20 cellular contexts compared by ENCODE assay signal in genomic region chr6:33551538-33551937, GRCh38. TPM values are rescaled to one million over a fixed set of nuclear protein-coding genes. Genes with fewer than 3 reads are reported as not detected.
DNase-seq lines count a peak whose midpoint lies in the region; ATAC-seq, FAIRE-seq and TF ChIP-seq lines count a peak whose summit lies in the region.
"Had no signal": no experiment of that assay in that cellular context is flagged by ENCODE, and none has a peak within 500 bp of the region (broad histone marks: within the 10 kb centered on the region; RNA-seq: fewer than 3 reads in every experiment).

No MANE protein-coding gene starts in this region.

- POLR2A ChIA-PET in HepG2 (lab: Yijun Ruan, JAX), result no interaction called here
- POLR2A ChIA-PET in activated CD4-positive, alpha-beta memory T cell treated with anti-CD3 and anti-CD28 coated beads, Interleukin-2, amount 10 ng/mL, durations not matched to agents 7 days and 5 days (lab: Charles Lee), result interaction anchor here (2.1 kb wide), 1 partner anchor 19 kb away, joined by 9 read pairs; no protein-coding TSS in a partner anchor

- ATAC-seq in HepG2 (no peak), right lobe of liver (no peak), RWPE2 (ENCODE audit: low read depth) (no peak)
- ATAC-seq: CD8-positive, alpha-beta T cell had no signal

- no peak for TF ChIP-seq POLR2A in HepG2 (IDR thresholded peaks at IDR 0.05; ENCODE audit: insufficient read depth in 1 of 2, low read depth in 2 of 2, low read length in 2 of 2)
- TF ChIP-seq POLR2A in right lobe of liver (IDR thresholded peaks at IDR 0.05), result no peak

- intact Hi-C loops in HepG2 (cut with micrococcal nuclease; ENCODE audit: unreplicated experiment) (no loop called here), right lobe of liver (cut with DNase I) (no loop called here)

- in situ Hi-C loops in HepG2 (cut with HindIII; ENCODE audit: extremely low pct_ligation_motif_present, low pct_unique_long_range_greater_than_20kb), result no loop called here

- no peak for FAIRE-seq in HepG2 (lab: Jason Lieb, UNC)
- FAIRE-seq: G401.6, GM19239, H1 had no signal

- no peaks in the 10 kb centered on the region for H3K36me3 ChIP-seq in HepG2 (replicated peaks in 1 of 2; ENCODE audit: control insufficient read depth in 1 of 2, insufficient read depth in 2 of 2, low read length in 2 of 2)
- H3K36me3 ChIP-seq in right lobe of liver, result no peaks in the 10 kb centered on the region
- H3K36me3 ChIP-seq in RWPE2 (ENCODE audit: low read depth), result no peaks in the 10 kb centered on the region
- H3K36me3 ChIP-seq: BLaER1 had no signal

- no peaks in the 10 kb centered on the region for H3K4me1 ChIP-seq in HepG2 (ENCODE audit: insufficient read depth, low read length)
- no peaks in the 10 kb centered on the region for H3K4me1 ChIP-seq in right lobe of liver
- peaks cover 20% of the 10 kb centered on the region for H3K4me1 ChIP-seq in RWPE2 (ENCODE audit: insufficient read depth, poor library complexity, severe bottlenecking)

- peaks cover 2% of the 10 kb centered on the region for H3K27me3 Mint-ChIP-seq in nephron progenitor cell (ENCODE audit: low read depth, poor library complexity)
- no peaks in the 10 kb centered on the region for H3K27me3 Mint-ChIP-seq in activated CD4-positive, alpha-beta memory T cell treated with anti-CD3 and anti-CD28 coated beads, Interleukin-2, amount 10 ng/mL, durations not matched to agents 7 days and 5 days
- H3K27me3 Mint-ChIP-seq: B cell; CD4-positive, CD25-positive, alpha-beta regulatory T cell had no signal

- H4K20me1 ChIP-seq in HepG2 (ENCODE audit: insufficient read depth, low read length), result no peaks in the 10 kb centered on the region
- H4K20me1 ChIP-seq: BLaER1 had no signal

- no peaks in the 10 kb centered on the region for H3K36me3 Mint-ChIP-seq in nephron progenitor cell (ENCODE audit: low read depth)
- no peaks in the 10 kb centered on the region for H3K36me3 Mint-ChIP-seq in activated CD4-positive, alpha-beta memory T cell treated with anti-CD3 and anti-CD28 coated beads, Interleukin-2, amount 10 ng/mL, durations not matched to agents 7 days and 5 days (ENCODE audit: low read depth)
- H3K36me3 Mint-ChIP-seq: CD4-positive, CD25-positive, alpha-beta regulatory T cell; CD8-positive, alpha-beta T cell had no signal

- no peaks in the 10 kb centered on the region for H3K9me3 ChIP-seq in HepG2 (ENCODE audit: low read length)
- H3K9me3 ChIP-seq in right lobe of liver, result no peaks in the 10 kb centered on the region
- H3K9me3 ChIP-seq in RWPE2 (ENCODE audit: severe bottlenecking), result no peaks in the 10 kb centered on the region
- H3K9me3 ChIP-seq: BLaER1, Caco-2 had no signal

- H3K79me2 ChIP-seq in HepG2 (ENCODE audit: insufficient read depth, low read length), result no peaks in the 10 kb centered on the region

- DNase-seq in HepG2 (ENCODE audit: low spot score) (no peak), right lobe of liver (no peak), RWPE2 (ENCODE audit: low spot score) (no peak), nephron progenitor cell (no peak), NCI-H82 treated with DMSO at 0.1 percent for 48 hours (lab: John Stamatoyannopoulos, UW; ENCODE audit: unreplicated experiment) (no peak)
- DNase-seq in activated CD4-positive, alpha-beta memory T cell treated with anti-CD3 and anti-CD28 coated beads, Interleukin-2, amount 10 ng/mL, durations not matched to agents 7 days and 5 days, result no peak
- DNase-seq: Caco-2; CD4-positive, CD25-positive, alpha-beta regulatory T cell; CD8-positive, alpha-beta T cell; DMS153; DND-41; GM23248; H7; HCEC 1CT had no signal

- CTCF ChIA-PET in HepG2 (lab: Yijun Ruan, JAX; ENCODE audit: low intra/inter-chr PET ratio, low total read pairs), result no interaction called here
- CTCF ChIA-PET in activated CD4-positive, alpha-beta memory T cell treated with anti-CD3 and anti-CD28 coated beads, Interleukin-2, amount 10 ng/mL, durations not matched to agents 7 days and 5 days (lab: Charles Lee), result interaction anchor here (1.8 kb wide), 1 partner anchor 27 kb away, joined by 5 read pairs; no protein-coding TSS in a partner anchor

- H3K9me3 Mint-ChIP-seq in nephron progenitor cell, result no peaks in the 10 kb centered on the region
- H3K9me3 Mint-ChIP-seq in activated CD4-positive, alpha-beta memory T cell treated with anti-CD3 and anti-CD28 coated beads, Interleukin-2, amount 10 ng/mL, durations not matched to agents 7 days and 5 days, result no peaks in the 10 kb centered on the region
- H3K9me3 Mint-ChIP-seq: CD4-positive, CD25-positive, alpha-beta regulatory T cell; CD8-positive, alpha-beta T cell had no signal

- H3K4me3 Mint-ChIP-seq in nephron progenitor cell, result no peak overlapping the region
- H3K4me3 Mint-ChIP-seq in activated CD4-positive, alpha-beta memory T cell treated with anti-CD3 and anti-CD28 coated beads, Interleukin-2, amount 10 ng/mL, durations not matched to agents 7 days and 5 days, result no peak overlapping the region
- H3K4me3 Mint-ChIP-seq: B cell; CD4-positive, CD25-positive, alpha-beta regulatory T cell; CD8-positive, alpha-beta T cell had no signal

- no peak overlapping the region for H3K9ac ChIP-seq in HepG2 (ENCODE audit: insufficient read depth, low read depth, low read length)
- H3K9ac ChIP-seq: BLaER1, GM23248 had no signal

- no peak overlapping the region for H3K27ac ChIP-seq in HepG2 (ENCODE audit: extremely low read length, insufficient read depth, low read length)
- H3K27ac ChIP-seq in right lobe of liver, result no peak overlapping the region
- peak overlapping the region; percentile 81 for H3K27ac ChIP-seq in RWPE2 (ENCODE audit: poor library complexity, severe bottlenecking)
- H3K27ac ChIP-seq: BLaER1, C4-2B, GM23248 had no signal

- H3K27ac Mint-ChIP-seq in nephron progenitor cell, result peak overlapping the region; percentile 78
- no peak overlapping the region for H3K27ac Mint-ChIP-seq in activated CD4-positive, alpha-beta memory T cell treated with anti-CD3 and anti-CD28 coated beads, Interleukin-2, amount 10 ng/mL, durations not matched to agents 7 days and 5 days
- H3K27ac Mint-ChIP-seq: B cell; CD4-positive, CD25-positive, alpha-beta regulatory T cell; CD8-positive, alpha-beta T cell had no signal

- TF ChIP-seq EP300 in HepG2 (IDR thresholded peaks at IDR 0.05; ENCODE audit: low read depth in 2 of 2, low read length in 2 of 2) (no peak), HepG2 (CRISPR knock-in tag; IDR thresholded peaks at IDR 0.05; ENCODE audit: borderline replicate concordance) (no peak)

- H3K4me3 ChIP-seq in HepG2 (replicated peaks in 1 of 3; ENCODE audit: insufficient read depth in 1 of 3, low read depth in 2 of 3, low read length in 3 of 3) (no peak overlapping the region), right lobe of liver (no peak overlapping the region), RWPE2 (ENCODE audit: severe bottlenecking) (no peak overlapping the region)
- H3K4me3 ChIP-seq: BLaER1, GM23248 had no signal

- no TSS peak for BruUV-seq in HepG2 (replicated peaks; lab: Mats Ljungman, UMichigan)

- H3K27me3 ChIP-seq in HepG2 (ENCODE audit: control insufficient read depth in 1 of 2, insufficient read depth in 2 of 2, low read length in 2 of 2), result no peaks in the 10 kb centered on the region; a peak in 1 of 5 replicates
- H3K27me3 ChIP-seq in right lobe of liver, result no peaks in the 10 kb centered on the region
- H3K27me3 ChIP-seq in RWPE2 (ENCODE audit: insufficient read depth, poor library complexity, severe bottlenecking), result no peaks in the 10 kb centered on the region
- H3K27me3 ChIP-seq: BLaER1 had no signal

- TF ChIP-seq CTCF in HepG2 (CRISPR knock-in tag; IDR thresholded peaks at IDR 0.05) (no peak), right lobe of liver (IDR thresholded peaks at IDR 0.05) (no peak), RWPE2 (IDR thresholded peaks at IDR 0.05; ENCODE audit: poor library complexity, severe bottlenecking) (no peak), nephron progenitor cell (IDR thresholded peaks at IDR 0.05) (no peak)

- 14% methylated on average over 2 of the region's 2 CpGs for WGBS in HepG2 (ENCODE audit: low lambda C conversion rate)
- WGBS in right lobe of liver (ENCODE audit: insufficient coverage, low coverage, low lambda C conversion rate, missing lambda C conversion rate), result 59% methylated on average over 2 of the region's 2 CpGs

- peaks cover 21% of the 10 kb centered on the region for H3K4me1 Mint-ChIP-seq in nephron progenitor cell
- H3K4me1 Mint-ChIP-seq in activated CD4-positive, alpha-beta memory T cell treated with anti-CD3 and anti-CD28 coated beads, Interleukin-2, amount 10 ng/mL, durations not matched to agents 7 days and 5 days, result peaks cover 20% of the 10 kb centered on the region

- TF ChIP-seq RAD21 in HepG2 (CRISPR knock-in tag; IDR thresholded peaks at IDR 0.05), result no peak

- H2AFZ ChIP-seq in HepG2 (ENCODE audit: low read length), result no peak overlapping the region
- H2AFZ ChIP-seq: GM23248 had no signal

- no peak overlapping the region for H3K4me2 ChIP-seq in HepG2 (ENCODE audit: low read depth, low read length)
- H3K4me2 ChIP-seq: BLaER1 had no signal

RNA-seq across cellular contexts. Expression of gene BAK1, which starts 28.5 kb away (rescaled TPM):
- total RNA-seq in HepG2 (2016; rRNA removed; fragmentation: Illumina TruSeq; extraction: Trizol) (23.8 and 25.9 TPM in 2 replicates), right lobe of liver (10 to 100 TPM in 2 of 6 experiments, 1 to 10 TPM in 4; 4.4 to 11.4 (median 6.5) TPM)
- 16.2 and 22.7 TPM in 2 replicates for total RNA-seq in HepG2 (2016; cell fraction: cytosol; rRNA removed; fragmentation: Illumina TruSeq; extraction: Trizol; ENCODE audit: low read depth)
- 24.2 and 26.8 TPM in 2 replicates for total RNA-seq in HepG2 (2016; cell fraction: insoluble cytoplasmic fraction; rRNA removed; fragmentation: Illumina TruSeq; extraction: Trizol)
- total RNA-seq in HepG2 (2016; cell fraction: membrane; rRNA removed; fragmentation: Illumina TruSeq; extraction: Trizol), result 40.6 and 46.1 TPM in 2 replicates
- total RNA-seq in HepG2 (2016; cell fraction: nucleus; rRNA removed; fragmentation: Illumina TruSeq; extraction: Trizol), result 11.2 and 14.0 TPM in 2 replicates
- polyA plus RNA-seq in HepG2 (2011; rRNA removed), result 15.0 and 22.2 TPM in 2 replicates
- 19.9 and 23.5 TPM in 2 replicates for polyA plus RNA-seq in HepG2 (2011; cell fraction: cytosol; rRNA removed)
- 13.5 and 15.1 TPM in 2 replicates for polyA plus RNA-seq in HepG2 (2011; cell fraction: nucleus; rRNA removed)
- polyA plus RNA-seq in HepG2 (2012), result 10.2 and 16.3 TPM in 2 replicates
- polyA plus RNA-seq in HepG2 (2016; cell fraction: cytosol; fragmentation: Illumina TruSeq; extraction: Trizol; ENCODE audit: low read depth), result 21.1 and 27.3 TPM in 2 replicates
- polyA plus RNA-seq in HepG2 (2016; cell fraction: insoluble cytoplasmic fraction; fragmentation: Illumina TruSeq; extraction: Trizol; ENCODE audit: low read depth), result 25.7 and 28.6 TPM in 2 replicates
- polyA plus RNA-seq in HepG2 (2016; cell fraction: membrane; fragmentation: Illumina TruSeq; extraction: Trizol; ENCODE audit: low read depth), result 36.0 and 39.7 TPM in 2 replicates
- 24.6 and 25.1 TPM in 2 replicates for polyA plus RNA-seq in HepG2 (2016; cell fraction: nucleus; fragmentation: Illumina TruSeq; extraction: Trizol; ENCODE audit: insufficient read depth, low read depth)
- 38.8 and 50.3 TPM in 2 replicates for polyA minus RNA-seq in HepG2 (2011; rRNA and poly(A)+ RNA removed; ENCODE audit: low replicate concordance)
- 14.0 and 16.7 TPM in 2 replicates for polyA minus RNA-seq in HepG2 (2011; cell fraction: cytosol; rRNA and poly(A)+ RNA removed)
- polyA minus RNA-seq in HepG2 (2011; cell fraction: nucleus; rRNA and poly(A)+ RNA removed), result 7.6 and 8.2 TPM in 2 replicates
- total RNA-seq in activated CD4-positive, alpha-beta memory T cell treated with anti-CD3 and anti-CD28 coated beads, Interleukin-2, amount 10 ng/mL, durations not matched to agents 7 days and 5 days, result 100 to 1,000 TPM in 1 of 2 experiments, 10 to 100 TPM in 1; 97.9 to 100 TPM
